8 cellular contexts compared by ENCODE assay signal in the genomic region with DNA sequence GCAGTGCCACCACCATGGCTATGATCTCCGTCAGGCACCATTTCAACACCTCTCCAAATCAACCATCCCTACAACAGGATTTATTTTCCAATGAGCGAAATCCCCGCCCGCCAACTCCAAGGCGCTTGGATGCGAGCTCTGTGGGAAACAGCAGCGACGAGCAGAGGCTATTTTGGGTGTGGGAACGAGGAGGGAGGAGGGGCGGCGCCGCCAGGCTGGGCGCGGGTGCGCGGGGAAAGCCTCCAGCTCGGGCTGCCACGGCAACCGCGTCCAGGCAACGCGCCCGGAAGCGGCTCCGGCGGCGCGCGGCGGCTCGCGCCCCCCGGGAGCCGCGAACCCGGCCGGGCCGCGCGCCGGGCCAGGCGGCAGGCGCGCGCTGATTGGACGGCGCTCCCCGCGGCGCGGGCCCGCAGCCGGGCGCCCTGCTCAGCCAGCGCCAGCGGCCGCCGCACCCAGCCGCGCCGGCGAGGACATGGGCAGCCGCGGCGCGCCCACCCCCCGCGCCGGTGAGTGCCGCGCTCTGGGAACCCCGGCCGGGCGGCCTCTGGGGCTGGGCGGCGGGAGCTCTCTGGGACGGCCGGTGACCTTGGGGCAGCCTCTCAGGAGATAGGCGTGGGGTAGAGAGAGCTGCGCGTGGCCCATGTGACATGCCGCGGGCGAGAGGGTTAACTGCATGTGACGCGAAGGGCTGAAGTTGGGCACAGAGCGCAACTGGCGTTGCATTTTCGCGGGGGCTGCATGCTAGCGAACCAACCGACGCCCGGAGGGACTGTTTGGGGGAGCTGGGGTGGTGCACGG. TPM values are rescaled to one million over a fixed set of nuclear protein-coding genes. Genes with fewer than 3 reads are reported as not detected.
DNase-seq lines count a peak whose midpoint lies in the region; ATAC-seq and TF ChIP-seq lines count a peak whose summit lies in the region.

A gene (plus strand): TSS at position 410 of the 798 bp plus-strand sequence. CDS start 20,441 bp downstream, outside the sequence.

- TF ChIP-seq CTCF in 22Rv1 (IDR thresholded peaks at IDR 0.05) (no peak), GM12875 (IDR thresholded peaks at IDR 0.05; ENCODE audit: borderline replicate concordance, insufficient read depth, low read depth, low read length) (no peak), right lobe of liver (IDR thresholded peaks at IDR 0.05) (no peak)

- H3K36me3 ChIP-seq in right lobe of liver, result no peaks in the 10 kb centered on the region

- no peaks in the 10 kb centered on the region for H3K9me3 ChIP-seq in right lobe of liver

- peaks cover 0 to 7% of the 10 kb centered on the region in 2 donors for H3K27me3 ChIP-seq in right lobe of liver

- H3K27ac ChIP-seq in 22Rv1 (peak within 1 kb of the TSS; percentile 54), right lobe of liver (no peak within 1 kb of the TSS)

- intact Hi-C loops in right lobe of liver (cut with DNase I), result no loop called here

- 2% methylated on average over 12 of the region's 95 CpGs for WGBS in right lobe of liver (ENCODE audit: insufficient coverage, low coverage, low lambda C conversion rate, missing lambda C conversion rate)

- H3K4me1 ChIP-seq in right lobe of liver, result peaks cover 0 to 7% (median 0%) of the 10 kb centered on the region in 4 donors

- peak; percentile 77 for ATAC-seq in HG02678 (IDR thresholded peaks at IDR 0.05; ENCODE audit: unreplicated experiment)
- peak; percentile 60 to 61 for ATAC-seq in activated CD4-positive, CD25-positive, alpha-beta regulatory T cell treated with anti-CD3 and anti-CD28 coated beads, Interleukin-2, amount 50 U/mL, for 24 hours
- ATAC-seq in right lobe of liver, result peak; percentile 84 to 91 (median 88)

- no peak for TF ChIP-seq POLR2A in right lobe of liver (IDR thresholded peaks at IDR 0.05)

- H3K4me3 ChIP-seq in GM12875 (ENCODE audit: low read depth, low read length) (peak within 1 kb of the TSS; percentile 78), right lobe of liver (peak within 1 kb of the TSS; percentile 27 to 46 (median 35))

- DNase-seq in NCI-H128 (lab: John Stamatoyannopoulos, UW; ENCODE audit: unreplicated experiment) (peak; percentile 75), dermis microvascular lymphatic vessel endothelial cell (ENCODE audit: low read depth in 2 of 2) (peak; percentile 6 to 64), right lobe of liver (peak; percentile 68 to 74 (median 69))
- DNase-seq in stimulated activated CD4-positive, alpha-beta T cell treated with anti-CD3 and anti-CD28 coated beads, Interleukin-4, amount 100 ng/mL, for 4 hours, result peak; percentile 34 to 38

RNA-seq across cellular contexts. Expression of the gene that starts here (rescaled TPM):
- total RNA-seq in dermis microvascular lymphatic vessel endothelial cell, result under 0.01 and 0.13 TPM in 2 replicates
- under 1 TPM in 1 of 6 experiments, not detected in 5; 0.18 TPM for total RNA-seq in right lobe of liver

Comparison
In these comparisons a context has a peak if more than half of its experiments do, and no peak if none do; other contexts are left out.
1. Peak in DNase-seq in dermis microvascular lymphatic vessel endothelial cell; RNA of the gene not detected or under 1 TPM.
2. Peak in DNase-seq, ATAC-seq and H3K4me3 ChIP-seq in right lobe of liver; RNA of the gene not detected or under 1 TPM.